In the genomic region with DNA sequence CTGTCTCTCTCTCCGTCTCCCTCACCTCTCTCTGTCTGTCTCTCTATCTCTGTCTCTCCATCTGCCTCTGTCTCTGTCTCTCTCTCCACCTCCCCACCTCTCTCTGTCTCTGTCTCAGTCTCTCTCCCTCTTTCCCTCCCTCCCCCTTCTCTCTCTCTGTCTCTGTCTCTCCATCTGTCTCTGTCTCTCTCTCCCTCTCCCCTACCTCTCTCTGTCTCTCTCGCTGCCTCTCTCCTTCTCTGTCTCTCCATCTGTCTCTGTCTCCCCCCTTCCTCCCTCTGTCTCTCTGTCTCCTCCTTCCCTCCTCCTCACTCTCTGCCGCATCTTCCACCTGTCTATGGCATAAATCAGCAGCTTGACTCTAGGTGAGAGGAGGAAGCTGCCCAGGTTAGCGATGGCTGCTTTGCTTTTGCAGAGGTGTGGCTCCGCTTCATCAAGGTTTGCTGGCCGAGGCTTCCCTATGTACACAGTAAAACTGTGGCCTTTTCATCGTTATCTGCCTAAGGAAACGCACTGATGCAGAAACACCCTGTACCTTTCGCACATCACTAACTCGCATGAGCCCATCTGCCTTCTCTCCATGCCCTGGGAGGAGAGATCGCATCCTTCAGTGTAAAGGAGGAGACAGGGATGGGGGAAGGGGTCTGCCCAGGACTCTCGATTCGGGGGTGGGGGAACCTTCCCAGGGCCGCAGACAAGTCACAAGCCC, we compare ENCODE assay signal across 25 cellular contexts. TPM values are rescaled to one million over a fixed set of nuclear protein-coding genes. Genes with fewer than 3 reads are reported as not detected.
DNase-seq lines count a peak whose midpoint lies in the region; ATAC-seq and TF ChIP-seq lines count a peak whose summit lies in the region.
"Had no signal": no experiment of that assay in that cellular context is flagged by ENCODE, and none has a peak within 500 bp of the region (broad histone marks: within the 10 kb centered on the region; RNA-seq: fewer than 3 reads in every experiment).

No MANE protein-coding gene starts in this region.

- H3K27ac ChIP-seq in thoracic aorta: peak overlapping the region; percentile 49 to 74
- H3K27ac ChIP-seq: foreskin keratinocyte, left ventricle myocardium inferior, parathyroid adenoma, testis had no signal

- CTCF ChIA-PET in activated CD4-positive, alpha-beta T cell treated with anti-CD3 and anti-CD28 coated beads for 36 hours (lab: Charles Lee): no interaction called here

- POLR2A ChIA-PET in activated CD4-positive, alpha-beta T cell treated with anti-CD3 and anti-CD28 coated beads for 36 hours (lab: Charles Lee): no interaction called here

- no peak overlapping the region for H3K4me3 ChIP-seq in thoracic aorta
- H3K4me3 ChIP-seq: coronary artery, heart right ventricle, left ventricle myocardium inferior, testis had no signal

- no peaks in the 10 kb centered on the region for H3K9me3 ChIP-seq in thoracic aorta
- H3K9me3 ChIP-seq: heart right ventricle, left ventricle myocardium inferior, testis had no signal

- DNase-seq in activated CD4-positive, alpha-beta T cell treated with anti-CD3 and anti-CD28 coated beads for 36 hours: peak; percentile 18
- no peak for DNase-seq in activated CD4-positive, alpha-beta T cell treated with anti-CD3 and anti-CD28 coated beads, Interleukin-2, amount 50 U/mL, for 4 hours
- DNase-seq in NCI-H146 treated with DMSO at 0.1 percent for 48 hours (lab: John Stamatoyannopoulos, UW; ENCODE audit: unreplicated experiment) (peak; percentile 4), thoracic aorta (ENCODE audit: low spot score) (no peak), NCI-H446 treated with DMSO at 0.1 percent for 48 hours (lab: John Stamatoyannopoulos, UW) (no peak), natural killer cell (no peak)
- DNase-seq in activated T-helper 1 cell treated with anti-CD3 and anti-CD28 coated beads, Interleukin-12 subunit alpha, Interleukin-12 subunit beta, Interleukin-2, Interleukin-4 antibody, amounts not matched to agents 30 ng/mL and 10 ng/mL and 1 ng/mL, durations not matched to agents 14 hours and 24 hours and 36 hours (ENCODE audit: low spot score): no peak
- DNase-seq: activated CD4-positive, alpha-beta T cell treated with anti-CD3 and anti-CD28 coated beads for 1 hour; activated naive CD4-positive, alpha-beta T cell treated with anti-CD3 and anti-CD28 coated beads, Interleukin-2, amount 10 ng/mL, durations not matched to agents 7 days and 5 days; activated T-cell treated with anti-CD3 and anti-CD28 coated beads, Interleukin-2, amount 50 U/mL, for 72 hours; amygdala; foreskin keratinocyte; GDM1; left ventricle myocardium inferior; NCI-H1436 treated with DMSO at 0.1 percent for 48 hours; stimulated activated CD4-positive, alpha-beta T cell treated with anti-CD3 and anti-CD28 coated beads, Interleukin-4, amount 100 ng/mL, for 1 hour; stimulated activated naive B cell treated with anti-CD40 and anti-IgM and Interleukin-4, amounts not matched to agents 10 μg/mL and 1 μg/mL and 100 μg/mL, for 72 hours; T-helper 1 cell; testis had no signal

- H3K4me1 ChIP-seq in thoracic aorta (ENCODE audit: control insufficient read depth in 1 of 2, low read depth in 2 of 2): peaks cover 21 to 62% of the 10 kb centered on the region in 2 donors
- H3K4me1 ChIP-seq: left ventricle myocardium inferior, parathyroid adenoma, testis had no signal

- peak; percentile 23 for ATAC-seq in activated CD4-positive, alpha-beta T cell treated with anti-CD3 and anti-CD28 coated beads for 36 hours
- ATAC-seq in thoracic aorta (ENCODE audit: insufficient number of reproducible peaks, low FRiP score, low read depth): no peak
- no peak for ATAC-seq in natural killer cell
- ATAC-seq: activated T-cell treated with anti-CD3 and anti-CD28 coated beads, Interleukin-2, amount 50 U/mL, for 72 hours; heart right ventricle; natural killer cell treated with Interleukin-12 subunit alpha and Interleukin-12 subunit beta and Interleukin-15 and Interleukin-18, amount 100 ng/mL, for 72 hours had no signal

- H3K27me3 ChIP-seq in thoracic aorta (replicated peaks; ENCODE audit: insufficient read depth): no peaks in the 10 kb centered on the region
- H3K27me3 ChIP-seq: foreskin keratinocyte, heart right ventricle, testis had no signal

- no peak overlapping the region for H3K27ac Mint-ChIP-seq in activated CD4-positive, alpha-beta T cell treated with anti-CD3 and anti-CD28 coated beads for 36 hours
- H3K27ac Mint-ChIP-seq in activated T-helper 1 cell treated with anti-CD3 and anti-CD28 coated beads, Interleukin-12 subunit alpha, Interleukin-12 subunit beta, Interleukin-2, Interleukin-4 antibody, amounts not matched to agents 30 ng/mL and 10 ng/mL and 1 ng/mL, durations not matched to agents 14 hours and 24 hours and 36 hours: peak overlapping the region; percentile 11
- no peak overlapping the region for H3K27ac Mint-ChIP-seq in natural killer cell
- H3K27ac Mint-ChIP-seq: activated naive CD4-positive, alpha-beta T cell treated with anti-CD3 and anti-CD28 coated beads, Interleukin-2, amount 10 ng/mL, durations not matched to agents 7 days and 5 days; activated T-cell treated with anti-CD3 and anti-CD28 coated beads, Interleukin-2, amount 50 U/mL, for 72 hours; CD4-positive, CD25-positive, alpha-beta regulatory T cell; mesothelial cell of epicardium; natural killer cell treated with Interleukin-12 subunit alpha and Interleukin-12 subunit beta and Interleukin-15 and Interleukin-18, amount 100 ng/mL, for 72 hours; stimulated activated naive B cell treated with anti-CD40 and anti-IgM and Interleukin-4, amounts not matched to agents 10 μg/mL and 1 μg/mL and 100 μg/mL, for 72 hours had no signal

- intact Hi-C loops in activated CD4-positive, alpha-beta T cell treated with anti-CD3 and anti-CD28 coated beads for 36 hours (cut with DNase I, micrococcal nuclease): no loop called here
- intact Hi-C loops in activated T-helper 1 cell treated with anti-CD3 and anti-CD28 coated beads, Interleukin-12 subunit alpha, Interleukin-12 subunit beta, Interleukin-2, Interleukin-4 antibody, amounts not matched to agents 30 ng/mL and 10 ng/mL and 1 ng/mL, durations not matched to agents 14 hours and 24 hours and 36 hours (cut with micrococcal nuclease): no loop called here
- intact Hi-C loops in natural killer cell (cut with micrococcal nuclease): no loop called here

- H3K4me1 Mint-ChIP-seq in activated CD4-positive, alpha-beta T cell treated with anti-CD3 and anti-CD28 coated beads for 36 hours: no peaks in the 10 kb centered on the region
- no peaks in the 10 kb centered on the region for H3K4me1 Mint-ChIP-seq in activated T-helper 1 cell treated with anti-CD3 and anti-CD28 coated beads, Interleukin-12 subunit alpha, Interleukin-12 subunit beta, Interleukin-2, Interleukin-4 antibody, amounts not matched to agents 30 ng/mL and 10 ng/mL and 1 ng/mL, durations not matched to agents 14 hours and 24 hours and 36 hours (ENCODE audit: low read depth)
- H3K4me1 Mint-ChIP-seq in natural killer cell: no peaks in the 10 kb centered on the region
- H3K4me1 Mint-ChIP-seq: activated naive CD4-positive, alpha-beta T cell treated with anti-CD3 and anti-CD28 coated beads, Interleukin-2, amount 10 ng/mL, durations not matched to agents 7 days and 5 days; stimulated activated naive B cell treated with anti-CD40 and anti-IgM and Interleukin-4, amounts not matched to agents 10 μg/mL and 1 μg/mL and 100 μg/mL, for 72 hours had no signal

- H3K27me3 Mint-ChIP-seq in activated CD4-positive, alpha-beta T cell treated with anti-CD3 and anti-CD28 coated beads for 36 hours: peaks cover 14% of the 10 kb centered on the region
- H3K27me3 Mint-ChIP-seq in activated T-helper 1 cell treated with anti-CD3 and anti-CD28 coated beads, Interleukin-12 subunit alpha, Interleukin-12 subunit beta, Interleukin-2, Interleukin-4 antibody, amounts not matched to agents 30 ng/mL and 10 ng/mL and 1 ng/mL, durations not matched to agents 14 hours and 24 hours and 36 hours (ENCODE audit: insufficient read depth): no peaks in the 10 kb centered on the region
- peaks cover 0 to 16% of the 10 kb centered on the region in 2 donors for H3K27me3 Mint-ChIP-seq in natural killer cell (ENCODE audit: low read depth in 2 of 2)

- no peaks in the 10 kb centered on the region for H3K9me3 Mint-ChIP-seq in activated CD4-positive, alpha-beta T cell treated with anti-CD3 and anti-CD28 coated beads for 36 hours (ENCODE audit: low read depth)
- peaks cover 4% of the 10 kb centered on the region for H3K9me3 Mint-ChIP-seq in activated T-helper 1 cell treated with anti-CD3 and anti-CD28 coated beads, Interleukin-12 subunit alpha, Interleukin-12 subunit beta, Interleukin-2, Interleukin-4 antibody, amounts not matched to agents 30 ng/mL and 10 ng/mL and 1 ng/mL, durations not matched to agents 14 hours and 24 hours and 36 hours
- peaks cover 8 to 12% of the 10 kb centered on the region in 2 donors for H3K9me3 Mint-ChIP-seq in natural killer cell
- H3K9me3 Mint-ChIP-seq: activated naive CD4-positive, alpha-beta T cell treated with anti-CD3 and anti-CD28 coated beads, Interleukin-2, amount 10 ng/mL, durations not matched to agents 7 days and 5 days had no signal

- no peaks in the 10 kb centered on the region for H3K36me3 Mint-ChIP-seq in activated CD4-positive, alpha-beta T cell treated with anti-CD3 and anti-CD28 coated beads for 36 hours (ENCODE audit: low read depth)
- H3K36me3 Mint-ChIP-seq in activated T-helper 1 cell treated with anti-CD3 and anti-CD28 coated beads, Interleukin-12 subunit alpha, Interleukin-12 subunit beta, Interleukin-2, Interleukin-4 antibody, amounts not matched to agents 30 ng/mL and 10 ng/mL and 1 ng/mL, durations not matched to agents 14 hours and 24 hours and 36 hours (ENCODE audit: low read depth): no peaks in the 10 kb centered on the region
- H3K36me3 Mint-ChIP-seq in natural killer cell: no peaks in the 10 kb centered on the region
- H3K36me3 Mint-ChIP-seq: activated naive CD4-positive, alpha-beta T cell treated with anti-CD3 and anti-CD28 coated beads, Interleukin-2, amount 10 ng/mL, durations not matched to agents 7 days and 5 days; CD4-positive, CD25-positive, alpha-beta regulatory T cell; mesothelial cell of epicardium; natural killer cell treated with Interleukin-12 subunit alpha and Interleukin-12 subunit beta and Interleukin-15 and Interleukin-18, amount 100 ng/mL, for 72 hours had no signal

- TF ChIP-seq CTCF in thoracic aorta (IDR thresholded peaks at IDR 0.05) (no peak), natural killer cell (IDR thresholded peaks at IDR 0.05) (no peak)

- no peak overlapping the region for H3K4me3 Mint-ChIP-seq in activated CD4-positive, alpha-beta T cell treated with anti-CD3 and anti-CD28 coated beads for 36 hours
- no peak overlapping the region for H3K4me3 Mint-ChIP-seq in activated T-helper 1 cell treated with anti-CD3 and anti-CD28 coated beads, Interleukin-12 subunit alpha, Interleukin-12 subunit beta, Interleukin-2, Interleukin-4 antibody, amounts not matched to agents 30 ng/mL and 10 ng/mL and 1 ng/mL, durations not matched to agents 14 hours and 24 hours and 36 hours
- no peak overlapping the region for H3K4me3 Mint-ChIP-seq in natural killer cell
- H3K4me3 Mint-ChIP-seq: activated naive CD4-positive, alpha-beta T cell treated with anti-CD3 and anti-CD28 coated beads, Interleukin-2, amount 10 ng/mL, durations not matched to agents 7 days and 5 days; activated T-cell treated with anti-CD3 and anti-CD28 coated beads, Interleukin-2, amount 50 U/mL, for 72 hours; CD4-positive, CD25-positive, alpha-beta regulatory T cell; mesothelial cell of epicardium; natural killer cell treated with Interleukin-12 subunit alpha and Interleukin-12 subunit beta and Interleukin-15 and Interleukin-18, amount 100 ng/mL, for 72 hours; stimulated activated naive B cell treated with anti-CD40 and anti-IgM and Interleukin-4, amounts not matched to agents 10 μg/mL and 1 μg/mL and 100 μg/mL, for 72 hours had no signal

- H3K36me3 ChIP-seq in thoracic aorta: peaks cover 13% of the 10 kb centered on the region
- H3K36me3 ChIP-seq: left ventricle myocardium inferior had no signal

RNA-seq across cellular contexts. Expression of gene ANO1, which starts 44.5 kb away (rescaled TPM):
- not detected for total RNA-seq in activated CD4-positive, alpha-beta T cell treated with anti-CD3 and anti-CD28 coated beads for 36 hours
- total RNA-seq in activated T-helper 1 cell treated with anti-CD3 and anti-CD28 coated beads, Interleukin-12 subunit alpha, Interleukin-12 subunit beta, Interleukin-2, Interleukin-4 antibody, amounts not matched to agents 30 ng/mL and 10 ng/mL and 1 ng/mL, durations not matched to agents 14 hours and 24 hours and 36 hours: not detected in 2 replicates
- 100 to 1,000 TPM; 122 to 161 TPM for total RNA-seq in thoracic aorta
- not detected for total RNA-seq in natural killer cell
- total RNA-seq: activated T-cell treated with anti-CD3 and anti-CD28 coated beads, Interleukin-2, amount 50 U/mL, for 72 hours; CD4-positive, CD25-positive, alpha-beta regulatory T cell; natural killer cell treated with Interleukin-12 subunit alpha and Interleukin-12 subunit beta and Interleukin-15 and Interleukin-18, amount 100 ng/mL, for 72 hours had no signal

Comparison
In these comparisons a context has a peak if more than half of its experiments do, and no peak if none do; other contexts are left out.
1. DNase-seq: peak in activated CD4-positive, alpha-beta T cell treated with anti-CD3 and anti-CD28 coated beads for 36 hours (single experiment) and NCI-H146 treated with DMSO at 0.1 percent for 48 hours (single experiment); none in activated CD4-positive, alpha-beta T cell treated with anti-CD3 and anti-CD28 coated beads, Interleukin-2, amount 50 U/mL, for 4 hours (0 of 2), activated T-helper 1 cell treated with anti-CD3 and anti-CD28 coated beads, Interleukin-12 subunit alpha, Interleukin-12 subunit beta, Interleukin-2, Interleukin-4 antibody, amounts not matched to agents 30 ng/mL and 10 ng/mL and 1 ng/mL, durations not matched to agents 14 hours and 24 hours and 36 hours (single experiment), thoracic aorta (single experiment), NCI-H446 treated with DMSO at 0.1 percent for 48 hours (single experiment) and natural killer cell (single experiment).
2. RNA of gene ANO1, which starts 44.5 kb away (total RNA-seq): 122 to 161 TPM in thoracic aorta; not detected in activated CD4-positive, alpha-beta T cell treated with anti-CD3 and anti-CD28 coated beads for 36 hours, not detected in activated T-helper 1 cell treated with anti-CD3 and anti-CD28 coated beads, Interleukin-12 subunit alpha, Interleukin-12 subunit beta, Interleukin-2, Interleukin-4 antibody, amounts not matched to agents 30 ng/mL and 10 ng/mL and 1 ng/mL, durations not matched to agents 14 hours and 24 hours and 36 hours and not detected in natural killer cell; every median in the first group is over 100 times any median in the second.